Comparison of ENCODE assay signal across 13 cellular contexts in the genomic region with DNA sequence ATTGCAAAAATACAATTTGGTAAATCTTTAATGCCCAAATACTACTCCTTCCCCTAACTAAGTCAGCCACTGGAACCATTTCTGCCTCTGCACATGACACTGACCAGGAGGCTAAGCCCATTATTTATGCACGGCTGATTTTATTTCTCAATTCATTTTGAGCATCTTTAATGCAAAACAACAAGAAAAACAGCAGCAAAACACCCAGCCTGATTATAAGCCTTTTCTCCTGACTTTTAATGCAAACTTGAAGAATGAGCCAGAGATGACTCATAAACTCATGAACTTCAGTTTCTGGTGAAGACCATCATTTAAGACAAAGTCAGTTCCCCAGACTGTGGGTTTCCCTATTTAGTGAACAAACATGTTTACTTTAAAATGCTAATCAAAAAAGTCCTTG. TPM values are rescaled to one million over a fixed set of nuclear protein-coding genes. Genes with fewer than 3 reads are reported as not detected.
DNase-seq lines count a peak whose midpoint lies in the region; ATAC-seq and TF ChIP-seq lines count a peak whose summit lies in the region.
"Had no signal": no experiment of that assay in that cellular context is flagged by ENCODE, and none has a peak within 500 bp of the region (broad histone marks: within the 10 kb centered on the region; RNA-seq: fewer than 3 reads in every experiment).

No MANE protein-coding gene starts in this region.

- peak; percentile 38 for DNase-seq in ACHN
- DNase-seq in SK-MEL-5 (ENCODE audit: low read depth, low spot score): peak; percentile 47
- DNase-seq in germinal center (ENCODE audit: low spot score): peak; percentile 15
- DNase-seq in lower leg skin (ENCODE audit: low spot score in 2 of 2): no peak
- no peak for DNase-seq in medulla oblongata (ENCODE audit: extremely low spot score)
- DNase-seq: activated CD4-positive, alpha-beta T cell treated with anti-CD3 and anti-CD28 coated beads for 4 hours; activated gamma-delta T cell treated with Interleukin-2 at 50 U/mL for 16 hours; NCI-H510A treated with DMSO at 0.1 percent for 48 hours had no signal

- intact Hi-C loops in lower leg skin (cut with DNase I; ENCODE audit: low total_unique reads): no loop called here

- WGBS in lower leg skin, 2 donors: 77 to 78% methylated on average over 1 of the region's 1 CpG

- H3K4me3 ChIP-seq in lower leg skin (ENCODE audit: low read depth, poor library complexity, severe bottlenecking): no peak overlapping the region

- in situ Hi-C loops in ACHN (cut with HindIII; ENCODE audit: low pct_ligation_motif_present, low pct_unique_long_range_greater_than_20kb, low sequenced_read_pairs): no loop called here
- in situ Hi-C loops in SK-MEL-5 (cut with HindIII; ENCODE audit: low pct_unique_long_range_greater_than_20kb, low sequenced_read_pairs): no loop called here

- TF ChIP-seq POLR2A in lower leg skin (IDR thresholded peaks at IDR 0.05): no peak

- no peak for TF ChIP-seq CTCF in lower leg skin (IDR thresholded peaks at IDR 0.05)

- ATAC-seq in HG02588 (IDR thresholded peaks at IDR 0.05; ENCODE audit: unreplicated experiment) (peak; percentile 65), GM18519 (IDR thresholded peaks at IDR 0.05; ENCODE audit: low FRiP score, unreplicated experiment) (no peak), GM18517 (IDR thresholded peaks at IDR 0.05; ENCODE audit: unreplicated experiment) (no peak)

RNA-seq across cellular contexts. Expression of gene CYP24A1, which starts 51.6 kb away (rescaled TPM):
- not detected in 2 replicates for total RNA-seq in SK-MEL-5 (2014; rRNA removed; shearing (Covaris generic))
- not detected in 2 replicates for polyA plus RNA-seq in SK-MEL-5 (2015; cell fraction: cytosol; rRNA removed)
- not detected in 2 replicates for polyA plus RNA-seq in SK-MEL-5 (2015; cell fraction: nucleus; rRNA removed)
- total RNA-seq in lower leg skin: under 1 TPM in 3 of 4 donors, not detected in 1; 0.10 to 0.71 (median 0.69) TPM
- total RNA-seq: dermis microvascular lymphatic vessel endothelial cell had no signal

RNA-seq across cellular contexts. Expression of gene BCAS1, which starts 51.8 kb away (rescaled TPM):
- 0.13 TPM in 1 of 2 replicates, not detected in the other for total RNA-seq in SK-MEL-5 (2014; rRNA removed; shearing (Covaris generic))
- polyA plus RNA-seq in SK-MEL-5 (2015; cell fraction: cytosol; rRNA removed): not detected in 2 replicates
- not detected in 2 replicates for polyA plus RNA-seq in SK-MEL-5 (2015; cell fraction: nucleus; rRNA removed)
- 1 to 10 TPM; 1.7 to 3.7 (median 2.1) TPM for total RNA-seq in lower leg skin
- total RNA-seq: dermis microvascular lymphatic vessel endothelial cell had no signal
- polyA plus RNA-seq: neural cell had no signal

Comparison
In these comparisons a context has a peak if more than half of its experiments do, and no peak if none do; other contexts are left out.
1. DNase-seq: peak in ACHN (single experiment), SK-MEL-5 (single experiment) and germinal center (single experiment); none in lower leg skin (0 of 2) and medulla oblongata (single experiment).